ENCODE assay signal across 11 cellular contexts in genomic region chr22:23888615-23889401, GRCh38. TPM values are rescaled to one million over a fixed set of nuclear protein-coding genes. Genes with fewer than 3 reads are reported as not detected.
DNase-seq lines count a peak whose midpoint lies in the region; ATAC-seq, FAIRE-seq and TF ChIP-seq lines count a peak whose summit lies in the region.
"Had no signal": no experiment of that assay in that cellular context is flagged by ENCODE, and none has a peak within 500 bp of the region (broad histone marks: within the 10 kb centered on the region; RNA-seq: fewer than 3 reads in every experiment).

No MANE protein-coding gene starts in this region.

- H2AFZ ChIP-seq in DND-41 (ENCODE audit: low read depth, low read length), result no peak overlapping the region
- H2AFZ ChIP-seq in endothelial cell of umbilical vein (ENCODE audit: low read depth, low read length), result peak overlapping the region; percentile 77
- peak overlapping the region; percentile 49 for H2AFZ ChIP-seq in osteoblast (ENCODE audit: low read length)

- DNase-seq in DND-41 (no peak), NCI-H69 (lab: John Stamatoyannopoulos, UW) (peak; percentile 31), endothelial cell of umbilical vein (ENCODE audit: low read depth, low spot score) (peak; percentile 3), osteoblast (ENCODE audit: insufficient read length, low spot score, missing footprints) (peak; percentile 92), CD14-positive monocyte (ENCODE audit: low spot score) (no peak), epidermal melanocyte (ENCODE audit: insufficient read length, low spot score) (no peak), GM19238 (ENCODE audit: insufficient read length, low spot score) (no peak), COR-L47 (lab: John Stamatoyannopoulos, UW) (no peak)
- DNase-seq: T-helper 1 cell had no signal

- no peak for TF ChIP-seq POLR2A in endothelial cell of umbilical vein (IDR thresholded peaks at IDR 0.05; ENCODE audit: low read depth, low read length)

- H3K9me3 Mint-ChIP-seq in CD14-positive monocyte, result peaks cover 0 to 11% (median 0%) of the 10 kb centered on the region in 7 donors
- H3K9me3 Mint-ChIP-seq: stimulated activated naive CD8-positive, alpha-beta T cell treated with anti-CD3 and anti-CD28 coated beads, Interleukin-15, Interleukin-2, amounts not matched to agents 100 ng/mL and 50 ng/mL, for 24 hours had no signal

- POLR2A ChIA-PET in endothelial cell of umbilical vein (lab: Charles Lee), result interaction anchor here (0.6 to 0.8 kb wide), 4 partner anchors 25 to 689 kb away, joined by 3 to 6 read pairs (median 4); partner anchors contain the start of gene SLC2A11

- FAIRE-seq in endothelial cell of umbilical vein (lab: Jason Lieb, UNC), result peak; percentile 50

- CTCF ChIA-PET in endothelial cell of umbilical vein (lab: Charles Lee), result interaction anchor here (0.8 to 1.7 kb wide), 10 partner anchors 15 to 286 kb away, joined by 3 to 11 read pairs (median 3); partner anchors contain the start of gene SLC2A11

- H3K27ac ChIP-seq in DND-41 (ENCODE audit: low read length) (no peak overlapping the region), endothelial cell of umbilical vein (ENCODE audit: insufficient read depth, low read depth, low read length) (peak overlapping the region; percentile 78), osteoblast (ENCODE audit: low read depth, low read length) (peak overlapping the region; percentile 73)

- H3K4me3 Mint-ChIP-seq in CD14-positive monocyte, result no peak overlapping the region
- H3K4me3 Mint-ChIP-seq: stimulated activated naive CD8-positive, alpha-beta T cell treated with anti-CD3 and anti-CD28 coated beads, Interleukin-15, Interleukin-2, amounts not matched to agents 100 ng/mL and 50 ng/mL, for 24 hours had no signal

- H3K79me2 ChIP-seq in DND-41 (ENCODE audit: insufficient read depth, low read length) (peaks cover 6% of the 10 kb centered on the region), endothelial cell of umbilical vein (ENCODE audit: control insufficient read depth, insufficient read depth, low read length) (no peaks in the 10 kb centered on the region), osteoblast (ENCODE audit: insufficient read depth, low read length) (no peaks in the 10 kb centered on the region)

- intact Hi-C loops in endothelial cell of umbilical vein (cut with micrococcal nuclease) (no loop called here), CD14-positive monocyte (cut with micrococcal nuclease) (no loop called here)

- H3K36me3 Mint-ChIP-seq in CD14-positive monocyte, result no peaks in the 10 kb centered on the region

- H3K27me3 Mint-ChIP-seq in CD14-positive monocyte (ENCODE audit: low read depth in 3 of 3), result peaks cover 3 to 8% (median 4%) of the 10 kb centered on the region in 3 donors
- H3K27me3 Mint-ChIP-seq: stimulated activated naive CD8-positive, alpha-beta T cell treated with anti-CD3 and anti-CD28 coated beads, Interleukin-15, Interleukin-2, amounts not matched to agents 100 ng/mL and 50 ng/mL, for 24 hours had no signal

- H3K36me3 ChIP-seq in DND-41 (ENCODE audit: insufficient read depth, low read length), result no peaks in the 10 kb centered on the region
- no peaks in the 10 kb centered on the region for H3K36me3 ChIP-seq in endothelial cell of umbilical vein (ENCODE audit: control insufficient read depth in 2 of 2, extremely low read depth in 1 of 2, insufficient read depth in 2 of 2, low read length in 2 of 2)
- no peaks in the 10 kb centered on the region for H3K36me3 ChIP-seq in osteoblast (ENCODE audit: insufficient read depth, low read length)
- H3K36me3 ChIP-seq: ovary had no signal

- dilution Hi-C loops in endothelial cell of umbilical vein (cut with MboI; ENCODE audit: extremely low pct_ligation_motif_present, low sequenced_read_pairs), result no loop called here

- H3K9me1 ChIP-seq in endothelial cell of umbilical vein (replicated peaks; ENCODE audit: control insufficient read depth, extremely low read depth, insufficient read depth, low read length), result no peaks in the 10 kb centered on the region

- H3K4me2 ChIP-seq in DND-41 (ENCODE audit: insufficient read depth, low read length) (no peak overlapping the region), endothelial cell of umbilical vein (ENCODE audit: insufficient read depth, low read length) (no peak overlapping the region), osteoblast (ENCODE audit: insufficient read depth, low read length) (peak overlapping the region; percentile 9)

- H3K9ac ChIP-seq in DND-41 (ENCODE audit: low read depth, low read length), result no peak overlapping the region
- H3K9ac ChIP-seq in endothelial cell of umbilical vein (replicated peaks; ENCODE audit: extremely low read depth, insufficient read depth, low read length), result peak overlapping the region; percentile 25

- H3K27me3 ChIP-seq in DND-41 (ENCODE audit: insufficient read depth, low read length, poor library complexity) (no peaks in the 10 kb centered on the region), endothelial cell of umbilical vein (ENCODE audit: control insufficient read depth in 2 of 2, insufficient read depth in 2 of 2, low read length in 2 of 2) (no peaks in the 10 kb centered on the region), osteoblast (ENCODE audit: insufficient read depth, low read length) (no peaks in the 10 kb centered on the region)
- H3K27me3 ChIP-seq: ovary had no signal

- no peak overlapping the region for H3K4me3 ChIP-seq in DND-41 (ENCODE audit: low read depth in 1 of 2, low read length in 2 of 2)
- no peak overlapping the region for H3K4me3 ChIP-seq in endothelial cell of umbilical vein (replicated peaks in 1 of 3; ENCODE audit: insufficient read depth in 1 of 3, low read depth in 1 of 3, low read length in 3 of 3)
- H3K4me3 ChIP-seq in osteoblast (ENCODE audit: insufficient read depth, low read length), result no peak overlapping the region
- H3K4me3 ChIP-seq: ovary had no signal

- no TSS peak for BruUV-seq in endothelial cell of umbilical vein (replicated peaks; lab: Mats Ljungman, UMichigan)

- H3K4me1 ChIP-seq in DND-41 (ENCODE audit: insufficient read depth, low read length) (peaks cover 10% of the 10 kb centered on the region), endothelial cell of umbilical vein (ENCODE audit: control insufficient read depth, extremely low read depth, insufficient read depth, low read length) (peaks cover 9% of the 10 kb centered on the region), osteoblast (ENCODE audit: insufficient read depth, low read length) (peaks cover 14% of the 10 kb centered on the region)

- no peaks in the 10 kb centered on the region for H4K20me1 ChIP-seq in DND-41 (ENCODE audit: insufficient read depth, low read length)
- no peaks in the 10 kb centered on the region for H4K20me1 ChIP-seq in endothelial cell of umbilical vein (replicated peaks; ENCODE audit: control insufficient read depth, extremely low read depth, insufficient read depth, low read length)
- H4K20me1 ChIP-seq in osteoblast (ENCODE audit: insufficient read depth, low read length), result no peaks in the 10 kb centered on the region

- no peak for ATAC-seq in DND-41 (ENCODE audit: insufficient read depth, low read depth)

- H3K4me1 Mint-ChIP-seq in CD14-positive monocyte, result peaks cover 7% of the 10 kb centered on the region

- H3K27ac Mint-ChIP-seq in CD14-positive monocyte, result no peak overlapping the region
- H3K27ac Mint-ChIP-seq: stimulated activated naive CD8-positive, alpha-beta T cell treated with anti-CD3 and anti-CD28 coated beads, Interleukin-15, Interleukin-2, amounts not matched to agents 100 ng/mL and 50 ng/mL, for 24 hours had no signal

- peak; percentile 16 for TF ChIP-seq CTCF in DND-41 (IDR thresholded peaks at IDR 0.05; ENCODE audit: borderline replicate concordance, extremely low read depth, low read length, poor library complexity, severe bottlenecking)
- peak in 1 of 2 donors; percentile 6 for TF ChIP-seq CTCF in endothelial cell of umbilical vein (IDR thresholded peaks at IDR 0.05; ENCODE audit: extremely low read depth in 1 of 2, insufficient read depth in 1 of 2, low read depth in 1 of 2, low read length in 2 of 2)
- peak; percentile 32 for TF ChIP-seq CTCF in osteoblast (IDR thresholded peaks at IDR 0.05; ENCODE audit: extremely low read depth, low read depth, low read length)
- no peak for TF ChIP-seq CTCF in CD14-positive monocyte (IDR thresholded peaks at IDR 0.05)

- H3K9me3 ChIP-seq in DND-41 (ENCODE audit: insufficient read depth, low read length, severe bottlenecking) (no peaks in the 10 kb centered on the region), endothelial cell of umbilical vein (replicated peaks; ENCODE audit: control insufficient read depth, insufficient read depth, low read length) (no peaks in the 10 kb centered on the region), osteoblast (ENCODE audit: low read depth, low read length) (no peaks in the 10 kb centered on the region)
- H3K9me3 ChIP-seq: ovary had no signal

RNA-seq across cellular contexts. Expression of gene MIF, which starts 5.4 kb away (rescaled TPM):
- total RNA-seq in endothelial cell of umbilical vein (674 and 730 TPM in 2 replicates), osteoblast (123 and 131 TPM in 2 replicates)
- polyA plus RNA-seq in endothelial cell of umbilical vein (529 and 898 TPM in 2 replicates), CD14-positive monocyte (100 to 1,000 TPM; 338 to 390 TPM)
- 261 and 376 TPM in 2 replicates for polyA plus RNA-seq in endothelial cell of umbilical vein (2011; cell fraction: cytosol; rRNA removed)
- 76.7 and 91.0 TPM in 2 replicates for polyA plus RNA-seq in endothelial cell of umbilical vein (2011; cell fraction: nucleus; rRNA removed)
- polyA plus RNA-seq in endothelial cell of umbilical vein (2012), result 338 and 495 TPM in 2 replicates
- 58.5 and 99.3 TPM in 2 replicates for polyA minus RNA-seq in endothelial cell of umbilical vein
- polyA minus RNA-seq in endothelial cell of umbilical vein (2011; cell fraction: cytosol; rRNA and poly(A)+ RNA removed), result 499 TPM
- 14.8 and 27.6 TPM in 2 replicates for polyA minus RNA-seq in endothelial cell of umbilical vein (2011; cell fraction: nucleus; rRNA and poly(A)+ RNA removed)

RNA-seq across cellular contexts. Expression of gene SLC2A11, which starts 31.1 kb away (rescaled TPM):
- total RNA-seq in endothelial cell of umbilical vein (3.6 and 4.6 TPM in 2 replicates), osteoblast (14.1 and 20.9 TPM in 2 replicates)
- polyA plus RNA-seq in endothelial cell of umbilical vein (3.1 and 4.2 TPM in 2 replicates), CD14-positive monocyte (1 to 10 TPM; 1.3 to 2.5 TPM)
- 2.2 and 2.8 TPM in 2 replicates for polyA plus RNA-seq in endothelial cell of umbilical vein (2011; cell fraction: cytosol; rRNA removed)
- polyA plus RNA-seq in endothelial cell of umbilical vein (2011; cell fraction: nucleus; rRNA removed), result 11.6 and 11.9 TPM in 2 replicates
- polyA plus RNA-seq in endothelial cell of umbilical vein (2012), result 3.9 and 5.2 TPM in 2 replicates
- polyA minus RNA-seq in endothelial cell of umbilical vein, result 5.9 and 6.3 TPM in 2 replicates
- 4.5 TPM for polyA minus RNA-seq in endothelial cell of umbilical vein (2011; cell fraction: cytosol; rRNA and poly(A)+ RNA removed)
- polyA minus RNA-seq in endothelial cell of umbilical vein (2011; cell fraction: nucleus; rRNA and poly(A)+ RNA removed), result 4.5 and 4.8 TPM in 2 replicates

RNA-seq across cellular contexts. Expression of gene DERL3, which starts 50.0 kb away (rescaled TPM):
- total RNA-seq in endothelial cell of umbilical vein (2.4 and 3.4 TPM in 2 replicates), osteoblast (0.36 and 0.59 TPM in 2 replicates)
- polyA plus RNA-seq in endothelial cell of umbilical vein (3.8 and 4.1 TPM in 2 replicates), CD14-positive monocyte (under 1 TPM; 0.23 to 0.28 TPM)
- 1.7 and 2.4 TPM in 2 replicates for polyA plus RNA-seq in endothelial cell of umbilical vein (2011; cell fraction: cytosol; rRNA removed)
- 7.5 and 7.7 TPM in 2 replicates for polyA plus RNA-seq in endothelial cell of umbilical vein (2011; cell fraction: nucleus; rRNA removed)
- polyA plus RNA-seq in endothelial cell of umbilical vein (2012), result 0.41 and 0.79 TPM in 2 replicates
- 1.2 and 1.4 TPM in 2 replicates for polyA minus RNA-seq in endothelial cell of umbilical vein
- polyA minus RNA-seq in endothelial cell of umbilical vein (2011; cell fraction: cytosol; rRNA and poly(A)+ RNA removed), result not detected
- polyA minus RNA-seq in endothelial cell of umbilical vein (2011; cell fraction: nucleus; rRNA and poly(A)+ RNA removed), result 2.4 and 2.5 TPM in 2 replicates

Comparison
In these comparisons a context has a peak if more than half of its experiments do, and no peak if none do; other contexts are left out.
1. DNase-seq: peak in NCI-H69 (single experiment), endothelial cell of umbilical vein (single experiment) and osteoblast (single experiment); none in DND-41 (single experiment), CD14-positive monocyte (single experiment), epidermal melanocyte (single experiment), GM19238 (single experiment) and COR-L47 (single experiment).